20 cellular contexts compared by ENCODE assay signal in the genomic region with DNA sequence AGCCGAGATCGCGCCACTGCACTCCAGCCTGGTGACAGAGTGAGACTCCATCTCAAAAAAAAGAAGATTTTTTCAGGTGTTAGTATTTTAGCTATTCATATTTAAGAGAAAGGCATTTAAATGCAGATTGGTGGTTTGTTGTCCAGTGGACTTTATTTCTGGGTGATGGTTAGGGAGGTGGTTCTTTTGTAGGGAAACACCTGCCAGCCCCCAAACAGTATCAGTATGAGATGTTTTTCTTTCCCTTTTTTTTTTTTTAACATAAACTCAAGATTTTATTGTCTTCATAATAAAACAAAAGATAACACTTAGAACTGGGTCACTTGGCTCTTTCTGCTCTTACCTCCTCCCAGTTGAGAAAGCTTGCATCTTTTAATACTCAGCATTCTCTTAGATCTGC.
"Had no signal": no experiment of that assay in that cellular context is flagged by ENCODE, and none has a peak within 500 bp of the region (broad histone marks: within the 10 kb centered on the region; RNA-seq: fewer than 3 reads in every experiment).

No MANE protein-coding gene starts in this region.

- H3K4me1 Mint-ChIP-seq: neural progenitor cell had no signal

- H3K4me1 ChIP-seq: esophagus squamous epithelium, lower lobe of right lung, neural progenitor cell, parathyroid adenoma, right lobe of liver, testis, tibial artery had no signal

- H3K36me3 ChIP-seq: lower lobe of right lung, right lobe of liver, tibial artery had no signal

- H3K79me2 ChIP-seq: parathyroid adenoma had no signal

- H3K9me3 Mint-ChIP-seq: effector memory CD8-positive, alpha-beta T cell; naive thymus-derived CD8-positive, alpha-beta T cell; neural progenitor cell; type B pancreatic cell had no signal

- H3K27me3 Mint-ChIP-seq: effector memory CD8-positive, alpha-beta T cell; naive thymus-derived CD8-positive, alpha-beta T cell; progenitor cell of endocrine pancreas; type B pancreatic cell had no signal

- H3K4me3 ChIP-seq: coronary artery, esophagus squamous epithelium, lower lobe of right lung, neural progenitor cell, right lobe of liver, testis, tibial artery had no signal

- H3K9me3 ChIP-seq: esophagus squamous epithelium, lower lobe of right lung, right lobe of liver, testis, tibial artery had no signal

- ATAC-seq: effector memory CD8-positive, alpha-beta T cell; left ventricle myocardium superior; lower lobe of right lung; naive thymus-derived CD8-positive, alpha-beta T cell; right lobe of liver had no signal

- H3K27ac Mint-ChIP-seq: effector memory CD8-positive, alpha-beta T cell; naive thymus-derived CD8-positive, alpha-beta T cell; neural progenitor cell; progenitor cell of endocrine pancreas; type B pancreatic cell had no signal

- H3K4me2 ChIP-seq: neural progenitor cell had no signal

- H3K4me3 Mint-ChIP-seq: effector memory CD8-positive, alpha-beta T cell; naive thymus-derived CD8-positive, alpha-beta T cell; neural progenitor cell; type B pancreatic cell had no signal

- H3K27me3 ChIP-seq: esophagus squamous epithelium, neural progenitor cell, right lobe of liver, testis, tibial artery had no signal

- DNase-seq: effector memory CD8-positive, alpha-beta T cell; erythroblast; esophagus squamous epithelium; left ventricle myocardium superior; lower lobe of right lung; naive thymus-derived CD8-positive, alpha-beta T cell; right lobe of liver; small intestine; stimulated activated CD4-positive, alpha-beta T cell treated with anti-CD3 and anti-CD28 coated beads, Interleukin-15, amount 100 ng/mL, for 24 hours; stimulated activated CD4-positive, alpha-beta T cell treated with anti-CD3 and anti-CD28 coated beads, Interleukin-2, amount 100 ng/mL, for 48 hours; stimulated activated CD8-positive, alpha-beta memory T cell treated with anti-CD3 and anti-CD28 coated beads, Interleukin-4, amount 100 ng/mL, for 48 hours; stimulated activated naive CD4-positive, alpha-beta T cell treated with Interleukin-2 at 50 U/mL for 16 hours; substantia nigra; testis; tibial artery had no signal

- H2AFZ ChIP-seq: neural progenitor cell, parathyroid adenoma had no signal

- H3K9ac ChIP-seq: neural progenitor cell, parathyroid adenoma had no signal
